In the genomic region with DNA sequence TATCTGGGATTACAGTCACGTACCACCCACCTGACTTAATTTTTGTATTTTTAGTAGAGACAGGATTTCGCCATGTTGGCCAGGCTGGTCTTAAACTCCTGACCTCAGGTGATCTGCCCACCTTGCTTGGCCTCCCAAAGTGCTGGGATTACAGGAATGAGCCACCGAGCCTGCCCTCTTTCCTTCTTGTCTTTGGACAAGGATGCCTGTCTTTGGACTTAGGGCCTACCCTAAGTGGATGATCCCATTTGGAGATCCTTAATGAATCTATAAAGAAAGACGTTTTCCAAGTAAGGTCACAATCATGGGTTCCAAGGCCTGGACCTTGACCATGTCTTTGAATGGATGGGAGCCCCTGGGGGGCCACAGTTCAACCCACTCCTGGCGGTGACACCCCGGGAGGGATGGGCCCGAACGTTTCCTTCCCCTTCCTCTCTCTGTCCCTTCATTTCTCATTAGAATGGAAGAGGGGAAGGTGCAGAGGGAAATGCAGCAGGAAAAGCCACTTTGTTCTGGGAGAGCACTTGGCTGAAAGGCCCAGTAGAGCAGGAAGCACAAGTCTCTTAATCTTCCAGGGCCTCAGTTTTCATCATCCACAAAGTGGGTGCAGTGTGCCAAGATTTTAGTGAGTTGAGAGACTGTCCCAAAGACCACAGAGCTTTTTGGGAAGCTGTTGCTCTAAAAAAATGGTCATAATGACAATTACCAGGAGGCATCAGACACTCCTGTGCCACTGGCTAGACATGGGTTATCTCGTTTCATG, we compare ENCODE assay signal across 10 cellular contexts.
DNase-seq lines count a peak whose midpoint lies in the region; ATAC-seq and TF ChIP-seq lines count a peak whose summit lies in the region.
"Had no signal": no experiment of that assay in that cellular context is flagged by ENCODE, and none has a peak within 500 bp of the region (broad histone marks: within the 10 kb centered on the region; RNA-seq: fewer than 3 reads in every experiment).

No MANE protein-coding gene starts in this region.

- in situ Hi-C loops in transverse colon (cut with MboI; ENCODE audit: low pct_ligation_motif_present in 1 of 4, low pct_unique_long_range_greater_than_20kb in 1 of 4, low sequenced_read_pairs in 3 of 4), result loop anchor here (5.0 to 25.0 kb wide), 6 partner anchors 52 to 162 kb away; no protein-coding TSS in a partner anchor

- no peak for TF ChIP-seq POLR2A in transverse colon (IDR thresholded peaks at IDR 0.05)

- H3K4me1 ChIP-seq in transverse colon, result peaks cover 0 to 23% (median 21%) of the 10 kb centered on the region in 4 donors
- H3K4me1 ChIP-seq: colonic mucosa had no signal

- TF ChIP-seq EP300 in transverse colon (IDR thresholded peaks at IDR 0.05; ENCODE audit: low read depth), result no peak

- no peak overlapping the region for H3K4me3 ChIP-seq in transverse colon
- H3K4me3 ChIP-seq: colonic mucosa had no signal

- H3K9me3 ChIP-seq in transverse colon, result no peaks in the 10 kb centered on the region
- H3K9me3 ChIP-seq: colonic mucosa had no signal

- intact Hi-C loops in transverse colon (cut with DNase I; ENCODE audit: low total_unique reads), result loop anchor here (2.0 kb wide), 1 partner anchor 163 kb away; no protein-coding TSS in a partner anchor

- peaks cover 7% of the 10 kb centered on the region for H3K4me1 Mint-ChIP-seq in activated naive CD4-positive, alpha-beta T cell treated with anti-CD3 and anti-CD28 coated beads, Interleukin-2, amount 50 U/mL, for 24 hours
- H3K4me1 Mint-ChIP-seq in T-cell (peaks cover 17 to 31% (median 26%) of the 10 kb centered on the region in 3 donors), glutamatergic neuron (ENCODE audit: low read depth, unreplicated experiment) (peaks cover 2% of the 10 kb centered on the region)

- peaks cover 0 to 31% (median 5%) of the 10 kb centered on the region in 4 donors for H3K36me3 ChIP-seq in transverse colon

- H3K27me3 Mint-ChIP-seq in activated naive CD4-positive, alpha-beta T cell treated with anti-CD3 and anti-CD28 coated beads, Interleukin-2, amount 50 U/mL, for 24 hours, result no peaks in the 10 kb centered on the region
- H3K27me3 Mint-ChIP-seq in T-cell (no peaks in the 10 kb centered on the region), glutamatergic neuron (ENCODE audit: unreplicated experiment) (peaks cover 8% of the 10 kb centered on the region)

- peak overlapping the region; percentile 37 to 81 (median 59) for H3K27ac ChIP-seq in transverse colon
- H3K27ac ChIP-seq: colonic mucosa had no signal

- 71 to 80% methylated on average over 3 to 9 of the region's 9 CpGs for WGBS in transverse colon (ENCODE audit: low coverage in 1 of 2), 2 donors

- DNase-seq in activated naive CD4-positive, alpha-beta T cell treated with Interleukin-2 at 50 U/mL for 16 hours, result no peak
- DNase-seq in T-cell (no peak), glutamatergic neuron (peak; percentile 13), transverse colon (peak; percentile 3), midbrain (lab: John Stamatoyannopoulos, UW) (no peak), NCI-H1105 treated with DMSO at 0.1 percent for 48 hours (lab: John Stamatoyannopoulos, UW) (no peak), NCI-H187 treated with DMSO at 0.1 percent for 48 hours (lab: John Stamatoyannopoulos, UW) (no peak)
- DNase-seq: NCI-H1436 treated with DMSO at 0.1 percent for 48 hours had no signal

- no peaks in the 10 kb centered on the region for H3K27me3 ChIP-seq in transverse colon
- H3K27me3 ChIP-seq: colonic mucosa had no signal

- POLR2A ChIA-PET in T-cell (lab: Charles Lee), result interaction anchor here in 1 of 2 donors (0.6 kb wide), 1 partner anchor 29 kb away, joined by 3 read pairs; no protein-coding TSS in a partner anchor

- peaks cover 2% of the 10 kb centered on the region for H3K36me3 Mint-ChIP-seq in activated naive CD4-positive, alpha-beta T cell treated with anti-CD3 and anti-CD28 coated beads, Interleukin-2, amount 50 U/mL, for 24 hours
- H3K36me3 Mint-ChIP-seq in T-cell (peaks cover 14% of the 10 kb centered on the region), glutamatergic neuron (ENCODE audit: unreplicated experiment) (no peaks in the 10 kb centered on the region)

- TF ChIP-seq CTCF in glutamatergic neuron (IDR thresholded peaks at IDR 0.05; ENCODE audit: partially characterized antibody, unreplicated experiment) (no peak), transverse colon (IDR thresholded peaks at IDR 0.05) (no peak)

- CTCF ChIA-PET in T-cell (lab: Charles Lee), result interaction anchor here (0.6 to 3.4 kb wide), 8 partner anchors 9 to 169 kb away, joined by 3 to 19 read pairs (median 3); no protein-coding TSS in a partner anchor

- no peak overlapping the region for H3K4me3 Mint-ChIP-seq in activated naive CD4-positive, alpha-beta T cell treated with anti-CD3 and anti-CD28 coated beads, Interleukin-2, amount 50 U/mL, for 24 hours
- H3K4me3 Mint-ChIP-seq in T-cell, result no peak overlapping the region
- H3K4me3 Mint-ChIP-seq in glutamatergic neuron (ENCODE audit: unreplicated experiment), result no peak overlapping the region

- H3K27ac Mint-ChIP-seq in activated naive CD4-positive, alpha-beta T cell treated with anti-CD3 and anti-CD28 coated beads, Interleukin-2, amount 50 U/mL, for 24 hours, result peak overlapping the region; percentile 59
- H3K27ac Mint-ChIP-seq in T-cell (peak overlapping the region; percentile 67 to 89), glutamatergic neuron (ENCODE audit: unreplicated experiment) (no peak overlapping the region)

- no peak for ATAC-seq in T-cell (replicated peaks in 1 of 4)

- no peaks in the 10 kb centered on the region for H3K9me3 Mint-ChIP-seq in activated naive CD4-positive, alpha-beta T cell treated with anti-CD3 and anti-CD28 coated beads, Interleukin-2, amount 50 U/mL, for 24 hours
- H3K9me3 Mint-ChIP-seq in T-cell (no peaks in the 10 kb centered on the region), glutamatergic neuron (ENCODE audit: unreplicated experiment) (peaks cover 9% of the 10 kb centered on the region)

Comparison
In these comparisons a context has a peak if more than half of its experiments do, and no peak if none do; other contexts are left out.
1. DNase-seq: peak in glutamatergic neuron (single experiment) and transverse colon (single experiment); none in activated naive CD4-positive, alpha-beta T cell treated with Interleukin-2 at 50 U/mL for 16 hours (single experiment), T-cell (0 of 34), midbrain (single experiment), NCI-H1105 treated with DMSO at 0.1 percent for 48 hours (single experiment) and NCI-H187 treated with DMSO at 0.1 percent for 48 hours (single experiment).